20 cellular contexts compared by ENCODE assay signal in genomic region chr1:230240446-230241076, GRCh38.
A peak's percentile ranks its signal among the peaks of the same experiment; 100 is the strongest.
DNase-seq lines count a peak whose midpoint lies in the region; ATAC-seq and TF ChIP-seq lines count a peak whose summit lies in the region.
"Had no signal": no experiment of that assay in that cellular context is flagged by ENCODE, and none has a peak within 500 bp of the region (broad histone marks: within the 10 kb centered on the region; RNA-seq: fewer than 3 reads in every experiment).

No MANE protein-coding gene starts in this region.

- peak overlapping the region; percentile 44 for H3K4me3 Mint-ChIP-seq in activated CD4-positive, alpha-beta T cell treated with anti-CD3 and anti-CD28 coated beads, Interleukin-2, amount 10 ng/mL, durations not matched to agents 24 days and 14 days
- H3K4me3 Mint-ChIP-seq in T-helper 1 cell treated with Interleukin-12 subunit alpha and Interleukin-12 subunit beta and Interleukin-4 antibody, amounts not matched to agents 30 μg/mL and 1 μg/mL, for 36 hours = no peak overlapping the region
- H3K4me3 Mint-ChIP-seq in naive thymus-derived CD4-positive, alpha-beta T cell = no peak overlapping the region
- H3K4me3 Mint-ChIP-seq: CD8-positive, alpha-beta T cell; neural crest cell had no signal

- CTCF ChIA-PET in naive thymus-derived CD4-positive, alpha-beta T cell (lab: Charles Lee) = no interaction called here

- DNase-seq in activated CD4-positive, alpha-beta T cell treated with anti-CD3 and anti-CD28 coated beads, Interleukin-2, amount 10 ng/mL, durations not matched to agents 24 days and 14 days = no peak
- no peak for DNase-seq in activated CD4-positive, alpha-beta T cell treated with anti-CD3 and anti-CD28 coated beads, Interleukin-2, amount 50 U/mL, for 4 hours
- DNase-seq in GM12865 (ENCODE audit: low read depth) (peak; percentile 7), fibroblast of peridontal ligament (ENCODE audit: extremely low read depth) (peak; percentile 6), NCI-H524 treated with DMSO at 0.1 percent for 48 hours (lab: John Stamatoyannopoulos, UW) (no peak)
- DNase-seq in naive thymus-derived CD4-positive, alpha-beta T cell = no peak
- DNase-seq: activated naive CD4-positive, alpha-beta T cell; AML-193; CD8-positive, alpha-beta T cell; erythroblast; foreskin melanocyte; NCI-H1694; NCI-H748 treated with DMSO at 0.1 percent for 48 hours; T1000; tibial artery had no signal

- H3K36me3 ChIP-seq in naive thymus-derived CD4-positive, alpha-beta T cell (ENCODE audit: control insufficient read depth in 2 of 3, insufficient read depth in 3 of 3, low read length in 3 of 3) = peaks cover 4 to 25% (median 7%) of the 10 kb centered on the region in 3 experiments

- peaks cover 35% of the 10 kb centered on the region for H3K4me1 Mint-ChIP-seq in activated CD4-positive, alpha-beta T cell treated with anti-CD3 and anti-CD28 coated beads, Interleukin-2, amount 10 ng/mL, durations not matched to agents 24 days and 14 days
- peaks cover 14% of the 10 kb centered on the region for H3K4me1 Mint-ChIP-seq in T-helper 1 cell treated with Interleukin-12 subunit alpha and Interleukin-12 subunit beta and Interleukin-4 antibody, amounts not matched to agents 30 μg/mL and 1 μg/mL, for 36 hours (ENCODE audit: low read depth)
- H3K4me1 Mint-ChIP-seq in naive thymus-derived CD4-positive, alpha-beta T cell = peaks cover 4 to 14% (median 10%) of the 10 kb centered on the region in 7 donors
- H3K4me1 Mint-ChIP-seq: neural crest cell had no signal

- H3K27me3 ChIP-seq in naive thymus-derived CD4-positive, alpha-beta T cell (ENCODE audit: control insufficient read depth in 2 of 2, insufficient read depth in 2 of 2, low read length in 2 of 2) = no peaks in the 10 kb centered on the region
- H3K27me3 ChIP-seq: tibial artery had no signal

- peaks cover 4% of the 10 kb centered on the region for H3K9me3 Mint-ChIP-seq in activated CD4-positive, alpha-beta T cell treated with anti-CD3 and anti-CD28 coated beads, Interleukin-2, amount 10 ng/mL, durations not matched to agents 24 days and 14 days
- peaks cover 9% of the 10 kb centered on the region for H3K9me3 Mint-ChIP-seq in T-helper 1 cell treated with Interleukin-12 subunit alpha and Interleukin-12 subunit beta and Interleukin-4 antibody, amounts not matched to agents 30 μg/mL and 1 μg/mL, for 36 hours
- H3K9me3 Mint-ChIP-seq in naive thymus-derived CD4-positive, alpha-beta T cell = peaks cover 0 to 9% (median 4%) of the 10 kb centered on the region in 11 donors
- H3K9me3 Mint-ChIP-seq: CD8-positive, alpha-beta T cell had no signal

- ATAC-seq in HG03565 (IDR thresholded peaks at IDR 0.05; ENCODE audit: unreplicated experiment) = no peak
- no peak for ATAC-seq in naive thymus-derived CD4-positive, alpha-beta T cell
- ATAC-seq: CD8-positive, alpha-beta T cell had no signal

- no peaks in the 10 kb centered on the region for H3K4me1 ChIP-seq in naive thymus-derived CD4-positive, alpha-beta T cell (ENCODE audit: control insufficient read depth in 2 of 2, insufficient read depth in 2 of 2, low read length in 2 of 2)
- H3K4me1 ChIP-seq: HAP-1 had no signal

- no peak overlapping the region for H3K4me3 ChIP-seq in GM12865 (ENCODE audit: low read depth, low read length)
- no peak overlapping the region for H3K4me3 ChIP-seq in naive thymus-derived CD4-positive, alpha-beta T cell (ENCODE audit: low read length)
- H3K4me3 ChIP-seq: HAP-1, tibial artery had no signal

- H3K36me3 Mint-ChIP-seq in activated CD4-positive, alpha-beta T cell treated with anti-CD3 and anti-CD28 coated beads, Interleukin-2, amount 10 ng/mL, durations not matched to agents 24 days and 14 days (ENCODE audit: low read depth) = peaks cover 61% of the 10 kb centered on the region
- peaks cover 27% of the 10 kb centered on the region for H3K36me3 Mint-ChIP-seq in T-helper 1 cell treated with Interleukin-12 subunit alpha and Interleukin-12 subunit beta and Interleukin-4 antibody, amounts not matched to agents 30 μg/mL and 1 μg/mL, for 36 hours (ENCODE audit: low read depth)
- H3K36me3 Mint-ChIP-seq in naive thymus-derived CD4-positive, alpha-beta T cell = peaks cover 10 to 76% (median 35%) of the 10 kb centered on the region in 5 donors

- POLR2A ChIA-PET in naive thymus-derived CD4-positive, alpha-beta T cell (lab: Charles Lee) = no interaction called here

- TF ChIP-seq CTCF in GM12865 (IDR thresholded peaks at IDR 0.05; ENCODE audit: insufficient read depth, low read depth, low read length, missing control alignments) = no peak

- H3K27ac ChIP-seq in naive thymus-derived CD4-positive, alpha-beta T cell (ENCODE audit: low read depth, low read length) = no peak overlapping the region
- H3K27ac ChIP-seq: KMS-11 had no signal

- no peaks in the 10 kb centered on the region for H3K27me3 Mint-ChIP-seq in activated CD4-positive, alpha-beta T cell treated with anti-CD3 and anti-CD28 coated beads, Interleukin-2, amount 10 ng/mL, durations not matched to agents 24 days and 14 days
- no peaks in the 10 kb centered on the region for H3K27me3 Mint-ChIP-seq in T-helper 1 cell treated with Interleukin-12 subunit alpha and Interleukin-12 subunit beta and Interleukin-4 antibody, amounts not matched to agents 30 μg/mL and 1 μg/mL, for 36 hours (ENCODE audit: low read depth)
- H3K27me3 Mint-ChIP-seq in naive thymus-derived CD4-positive, alpha-beta T cell = no peaks in the 10 kb centered on the region

- H3K27ac Mint-ChIP-seq in activated CD4-positive, alpha-beta T cell treated with anti-CD3 and anti-CD28 coated beads, Interleukin-2, amount 10 ng/mL, durations not matched to agents 24 days and 14 days = peak overlapping the region; percentile 83
- H3K27ac Mint-ChIP-seq in T-helper 1 cell treated with Interleukin-12 subunit alpha and Interleukin-12 subunit beta and Interleukin-4 antibody, amounts not matched to agents 30 μg/mL and 1 μg/mL, for 36 hours = peak overlapping the region; percentile 27
- peak overlapping the region in 2 of 9 donors; percentile 29 to 56 for H3K27ac Mint-ChIP-seq in naive thymus-derived CD4-positive, alpha-beta T cell
- H3K27ac Mint-ChIP-seq: CD8-positive, alpha-beta T cell had no signal

- no peaks in the 10 kb centered on the region for H3K9me3 ChIP-seq in naive thymus-derived CD4-positive, alpha-beta T cell (ENCODE audit: control insufficient read depth in 2 of 3, low read length in 3 of 3)
- H3K9me3 ChIP-seq: HAP-1, tibial artery had no signal

- intact Hi-C loops in activated CD4-positive, alpha-beta T cell treated with anti-CD3 and anti-CD28 coated beads, Interleukin-2, amount 10 ng/mL, durations not matched to agents 24 days and 14 days (cut with micrococcal nuclease) = loop anchor here (1.0 to 5.0 kb wide), 9 partner anchors 11 to 576 kb away; partner anchors contain the start of gene GALNT2
- intact Hi-C loops in naive thymus-derived CD4-positive, alpha-beta T cell (cut with micrococcal nuclease) = no loop called here

Comparison
In these comparisons a context has a peak if more than half of its experiments do, and no peak if none do; other contexts are left out.
1. DNase-seq: peak in GM12865 (single experiment) and fibroblast of peridontal ligament (single experiment); none in activated CD4-positive, alpha-beta T cell treated with anti-CD3 and anti-CD28 coated beads, Interleukin-2, amount 10 ng/mL, durations not matched to agents 24 days and 14 days (single experiment), activated CD4-positive, alpha-beta T cell treated with anti-CD3 and anti-CD28 coated beads, Interleukin-2, amount 50 U/mL, for 4 hours (0 of 2), NCI-H524 treated with DMSO at 0.1 percent for 48 hours (single experiment) and naive thymus-derived CD4-positive, alpha-beta T cell (0 of 9).